Comparison of ENCODE assay signal across 9 cellular contexts in genomic region chr16:80084614-80085013, GRCh38.
A peak's percentile ranks its signal among the peaks of the same experiment; 100 is the strongest.
DNase-seq lines count a peak whose midpoint lies in the region; ATAC-seq and TF ChIP-seq lines count a peak whose summit lies in the region.
"Had no signal": no experiment of that assay in that cellular context is flagged by ENCODE, and none has a peak within 500 bp of the region (broad histone marks: within the 10 kb centered on the region; RNA-seq: fewer than 3 reads in every experiment).

No MANE protein-coding gene starts in this region.

- in situ Hi-C loops in SK-MEL-5 (cut with HindIII; ENCODE audit: low pct_unique_long_range_greater_than_20kb, low sequenced_read_pairs): no loop called here

- DNase-seq in stimulated activated CD4-positive, alpha-beta T cell treated with anti-CD3 and anti-CD28 coated beads, Interleukin-4, amount 100 ng/mL, for 24 hours: peak; percentile 15
- no peak for DNase-seq in stimulated activated CD4-positive, alpha-beta T cell treated with anti-CD3 and anti-CD28 coated beads, Interleukin-1b, Interleukin-23, amount 100 ng/mL, for 48 hours
- DNase-seq in SK-MEL-5 (ENCODE audit: low read depth, low spot score): peak; percentile 66
- DNase-seq in fibroblast of the conjunctiva (ENCODE audit: low read depth): peak; percentile 9
- no peak for DNase-seq in omental fat pad (ENCODE audit: low spot score)
- DNase-seq in NCI-H774 (lab: John Stamatoyannopoulos, UW): no peak
- DNase-seq: activated naive CD8-positive, alpha-beta T cell treated with anti-CD3 and anti-CD28 coated beads, Interleukin-2, amount 10 ng/mL, durations not matched to agents 7 days and 5 days had no signal

- peak; percentile 89 for ATAC-seq in omental fat pad (ENCODE audit: low FRiP score)
- ATAC-seq in HG02938 (IDR thresholded peaks at IDR 0.05; ENCODE audit: unreplicated experiment): no peak
- ATAC-seq in HG02870 (IDR thresholded peaks at IDR 0.05; ENCODE audit: unreplicated experiment): no peak

- peak in 1 of 3 donors; percentile 20 for TF ChIP-seq CTCF in omental fat pad (IDR thresholded peaks at IDR 0.05)

Comparison
In these comparisons a context has a peak if more than half of its experiments do, and no peak if none do; other contexts are left out.
1. DNase-seq: peak in stimulated activated CD4-positive, alpha-beta T cell treated with anti-CD3 and anti-CD28 coated beads, Interleukin-4, amount 100 ng/mL, for 24 hours (single experiment), SK-MEL-5 (single experiment) and fibroblast of the conjunctiva (single experiment); none in stimulated activated CD4-positive, alpha-beta T cell treated with anti-CD3 and anti-CD28 coated beads, Interleukin-1b, Interleukin-23, amount 100 ng/mL, for 48 hours (single experiment), omental fat pad (single experiment) and NCI-H774 (single experiment).